In genomic region chr10:93124580-93125318, GRCh38 we compare ENCODE assay signal across 13 cellular contexts. TPM values are rescaled to one million over a fixed set of nuclear protein-coding genes. Genes with fewer than 3 reads are reported as not detected.
DNase-seq lines count a peak whose midpoint lies in the region; ATAC-seq and TF ChIP-seq lines count a peak whose summit lies in the region.
"Had no signal": no experiment of that assay in that cellular context is flagged by ENCODE, and none has a peak within 500 bp of the region (broad histone marks: within the 10 kb centered on the region; RNA-seq: fewer than 3 reads in every experiment).

No MANE protein-coding gene starts in this region.

- DNase-seq in LoVo (ENCODE audit: low spot score) (peak; percentile 16), mesendoderm (no peak), right atrium auricular region (ENCODE audit: low spot score) (no peak), chondrocyte (ENCODE audit: low spot score) (no peak), dedifferentiated amniotic fluid mesenchymal stem cell (ENCODE audit: extremely low spot score) (no peak), kidney tubule cell (ENCODE audit: low spot score) (no peak)
- DNase-seq: amygdala, DMS53, erythroblast, NCI-H2107 had no signal

- H3K27ac ChIP-seq in mesendoderm (ENCODE audit: low read depth, low read length) (no peak overlapping the region), right atrium auricular region (no peak overlapping the region)
- H3K27ac ChIP-seq: parathyroid adenoma had no signal

- no peak overlapping the region for H3K4me3 Mint-ChIP-seq in chondrocyte (ENCODE audit: unreplicated experiment)

- H3K79me1 ChIP-seq in mesendoderm (ENCODE audit: low read length) = no peaks in the 10 kb centered on the region

- no peak overlapping the region for H3K9ac ChIP-seq in mesendoderm (ENCODE audit: low read length)
- H3K9ac ChIP-seq: parathyroid adenoma had no signal

- no peak overlapping the region for H3K56ac ChIP-seq in mesendoderm (ENCODE audit: low read length)

- H4K8ac ChIP-seq in mesendoderm (ENCODE audit: low read depth, low read length) = no peak overlapping the region

- H3K9me3 Mint-ChIP-seq in chondrocyte (ENCODE audit: low read depth) = peaks cover 18% of the 10 kb centered on the region

- H2BK5ac ChIP-seq in mesendoderm (ENCODE audit: low read length) = peak overlapping the region; percentile 54

- no peak overlapping the region for H3K18ac ChIP-seq in mesendoderm (ENCODE audit: low read length)

- H2BK15ac ChIP-seq in mesendoderm (replicated peaks; ENCODE audit: low read depth) = no peak overlapping the region

- H3K36me3 ChIP-seq in mesendoderm (ENCODE audit: control insufficient read depth, insufficient read depth, low read length) (no peaks in the 10 kb centered on the region), right atrium auricular region (no peaks in the 10 kb centered on the region)

- no peak overlapping the region for H2AK5ac ChIP-seq in mesendoderm (ENCODE audit: low read length)

- H3K27ac Mint-ChIP-seq in chondrocyte (ENCODE audit: unreplicated experiment) = no peak overlapping the region

- ATAC-seq in GM18508 (IDR thresholded peaks at IDR 0.05; ENCODE audit: insufficient read depth, unreplicated experiment) (peak; percentile 64), HG02678 (IDR thresholded peaks at IDR 0.05; ENCODE audit: unreplicated experiment) (peak; percentile 75)

- no peak for TF ChIP-seq CTCF in right atrium auricular region (IDR thresholded peaks at IDR 0.05)
- TF ChIP-seq CTCF in chondrocyte (IDR thresholded peaks at IDR 0.05) = no peak

- no peaks in the 10 kb centered on the region for H3K4me1 Mint-ChIP-seq in chondrocyte (ENCODE audit: low read depth)

- H3K23ac ChIP-seq in mesendoderm (ENCODE audit: low read length) = no peak overlapping the region

- no CpG with 5 or more reads among the region's 6 CpGs for WGBS in mesendoderm (ENCODE audit: extremely low coverage, insufficient coverage, low lambda C conversion rate)

- no peak overlapping the region for H3K4ac ChIP-seq in mesendoderm (ENCODE audit: low read depth, low read length)

- H3K79me2 ChIP-seq in mesendoderm (ENCODE audit: control insufficient read depth, insufficient read depth, low read length) = no peaks in the 10 kb centered on the region
- H3K79me2 ChIP-seq: parathyroid adenoma had no signal

- no peak overlapping the region for H3K4me2 ChIP-seq in mesendoderm (ENCODE audit: low read length)

- H4K5ac ChIP-seq in mesendoderm (ENCODE audit: low read length) = no peak overlapping the region

- H3K4me1 ChIP-seq in mesendoderm (ENCODE audit: control insufficient read depth, low read depth, low read length) = no peaks in the 10 kb centered on the region
- H3K4me1 ChIP-seq in right atrium auricular region = no peaks in the 10 kb centered on the region
- H3K4me1 ChIP-seq: parathyroid adenoma had no signal

- peaks cover 0 to 22% of the 10 kb centered on the region in 2 donors for H3K9me3 ChIP-seq in right atrium auricular region

- peaks cover 3% of the 10 kb centered on the region for H3K36me3 Mint-ChIP-seq in chondrocyte (ENCODE audit: low read depth)

- peaks cover 6% of the 10 kb centered on the region for H3K27me3 Mint-ChIP-seq in chondrocyte (ENCODE audit: low read depth)

- no peak overlapping the region for H2BK120ac ChIP-seq in mesendoderm (ENCODE audit: low read depth, low read length)

- H3K4me3 ChIP-seq in mesendoderm (ENCODE audit: low read length) (no peak overlapping the region), right atrium auricular region (no peak overlapping the region)

- H3K27me3 ChIP-seq in mesendoderm (ENCODE audit: insufficient read depth, low read length, poor library complexity) = no peaks in the 10 kb centered on the region
- H3K27me3 ChIP-seq in right atrium auricular region = no peaks in the 10 kb centered on the region

RNA-seq across cellular contexts. Expression of gene CYP26A1, which starts 51.1 kb away (rescaled TPM):
- polyA plus RNA-seq in mesendoderm (2013, experiment 1 of 2) = 49.3 TPM
- polyA plus RNA-seq in mesendoderm (2013, experiment 2 of 2) = 50.0 TPM
- total RNA-seq in right atrium auricular region = not detected
- 0.47 to 1.9 TPM (median 0.49 TPM) in 3 replicates for total RNA-seq in chondrocyte
